In the genomic region with DNA sequence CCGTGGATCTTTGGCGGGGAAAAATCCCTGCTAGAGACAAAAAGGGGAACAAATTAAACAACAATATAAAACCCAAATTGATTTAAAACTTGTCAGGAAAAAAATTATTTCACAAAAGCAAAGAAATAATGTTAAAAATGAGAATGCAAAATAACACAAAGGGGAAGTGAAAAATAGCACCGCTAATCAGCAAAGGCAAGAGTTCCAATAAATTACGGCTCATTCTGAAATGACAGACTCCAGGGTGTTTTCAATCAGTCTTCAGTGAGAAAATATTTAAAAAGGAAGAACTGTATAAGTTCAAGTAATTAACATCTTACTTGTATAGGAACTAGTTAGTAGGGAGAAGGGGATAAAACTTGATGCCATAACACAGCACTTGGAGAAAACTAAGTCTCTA, we compare ENCODE assay signal across 30 cellular contexts.
"Had no signal": no experiment of that assay in that cellular context is flagged by ENCODE, and none has a peak within 500 bp of the region (broad histone marks: within the 10 kb centered on the region; RNA-seq: fewer than 3 reads in every experiment).

No MANE protein-coding gene starts in this region.

- H3K36me3 ChIP-seq: adrenal gland, sigmoid colon, stomach, suprapubic skin, transverse colon had no signal

- H3K27me3 Mint-ChIP-seq: central memory CD8-positive, alpha-beta T cell; natural killer cell treated with Interleukin-12 subunit alpha and Interleukin-12 subunit beta and Interleukin-15 and Interleukin-18, amount 100 ng/mL, for 72 hours; stimulated activated memory B cell treated with anti-CD40 and anti-IgM and Interleukin-4, amounts not matched to agents 10 μg/mL and 1 μg/mL and 100 μg/mL, for 72 hours had no signal

- H3K4me1 Mint-ChIP-seq: activated T-helper 17 cell treated with anti-CD3 and anti-CD28 coated beads, Interleukin-2, amount 50 U/mL, for 72 hours; central memory CD8-positive, alpha-beta T cell; stimulated activated memory B cell treated with anti-CD40 and anti-IgM and Interleukin-4, amounts not matched to agents 10 μg/mL and 1 μg/mL and 100 μg/mL, for 72 hours had no signal

- H3K9me3 Mint-ChIP-seq: activated T-cell treated with anti-CD3 and anti-CD28 coated beads, Interleukin-2, amount 50 U/mL, for 24 hours; activated T-helper 17 cell treated with anti-CD3 and anti-CD28 coated beads, Interleukin-2, amount 50 U/mL, for 72 hours; central memory CD8-positive, alpha-beta T cell; natural killer cell treated with Interleukin-12 subunit alpha and Interleukin-12 subunit beta and Interleukin-15 and Interleukin-18, amount 100 ng/mL, for 72 hours; T-helper 2 cell treated with Interferon-gamma antibody and Interleukin-4, amounts not matched to agents 5 μg/mL and 100 μg/mL, for 36 hours had no signal

- ATAC-seq: activated T-helper 17 cell treated with anti-CD3 and anti-CD28 coated beads, Interleukin-2, amount 50 U/mL, for 72 hours; esophagus mucosa; left lobe of liver; natural killer cell treated with Interleukin-12 subunit alpha and Interleukin-12 subunit beta and Interleukin-15 and Interleukin-18, amount 100 ng/mL, for 72 hours; stimulated activated memory B cell treated with anti-CD40 and anti-IgM and Interleukin-4, amounts not matched to agents 10 μg/mL and 1 μg/mL and 100 μg/mL, for 72 hours had no signal

- H3K4me1 ChIP-seq: adrenal gland, sigmoid colon, suprapubic skin had no signal

- H3K36me3 Mint-ChIP-seq: activated naive CD8-positive, alpha-beta T cell; natural killer cell treated with Interleukin-12 subunit alpha and Interleukin-12 subunit beta and Interleukin-15 and Interleukin-18, amount 100 ng/mL, for 72 hours; stimulated activated memory B cell treated with anti-CD40 and anti-IgM and Interleukin-4, amounts not matched to agents 10 μg/mL and 1 μg/mL and 100 μg/mL, for 72 hours had no signal

- H3K27ac Mint-ChIP-seq: activated naive CD8-positive, alpha-beta T cell; activated T-cell treated with anti-CD3 and anti-CD28 coated beads, Interleukin-2, amount 50 U/mL, for 24 hours; activated T-helper 17 cell treated with anti-CD3 and anti-CD28 coated beads, Interleukin-2, amount 50 U/mL, for 72 hours; natural killer cell treated with Interleukin-12 subunit alpha and Interleukin-12 subunit beta and Interleukin-15 and Interleukin-18, amount 100 ng/mL, for 72 hours; stimulated activated memory B cell treated with anti-CD40 and anti-IgM and Interleukin-4, amounts not matched to agents 10 μg/mL and 1 μg/mL and 100 μg/mL, for 72 hours; T-helper 2 cell treated with Interferon-gamma antibody and Interleukin-4, amounts not matched to agents 5 μg/mL and 100 μg/mL, for 36 hours had no signal

- H3K9me3 ChIP-seq: adrenal gland, sigmoid colon, stomach, suprapubic skin, transverse colon had no signal

- H3K4me2 ChIP-seq: smooth muscle cell had no signal

- DNase-seq: activated CD4-positive, alpha-beta T cell treated with anti-CD3 and anti-CD28 coated beads, Interleukin-2, amount 50 U/mL, for 1 hour; activated CD4-positive, CD25-positive, alpha-beta regulatory T cell treated with anti-CD3 and anti-CD28 coated beads, Interleukin-2, amount 50 U/mL, for 72 hours; activated CD8-positive, alpha-beta memory T cell treated with anti-CD3 and anti-CD28 coated beads, Interleukin-2, amount 50 U/mL, for 4 hours; activated T-cell treated with anti-CD3 and anti-CD28 coated beads, Interleukin-2, amount 50 U/mL, for 24 hours; adrenal gland; effector memory CD4-positive, alpha-beta T cell; foreskin melanocyte; kidney; mammary epithelial cell; midbrain; nucleus accumbens; sigmoid colon; stimulated activated CD4-positive, alpha-beta T cell treated with anti-CD3 and anti-CD28 coated beads, Interleukin-15, amount 100 ng/mL, for 24 hours; stomach; transverse colon had no signal

- H3K27me3 ChIP-seq: adrenal gland, sigmoid colon, stomach, suprapubic skin had no signal

- H3K4me3 Mint-ChIP-seq: activated naive CD8-positive, alpha-beta T cell; activated T-cell treated with anti-CD3 and anti-CD28 coated beads, Interleukin-2, amount 50 U/mL, for 24 hours; activated T-helper 17 cell treated with anti-CD3 and anti-CD28 coated beads, Interleukin-2, amount 50 U/mL, for 72 hours; central memory CD8-positive, alpha-beta T cell; natural killer cell treated with Interleukin-12 subunit alpha and Interleukin-12 subunit beta and Interleukin-15 and Interleukin-18, amount 100 ng/mL, for 72 hours; stimulated activated memory B cell treated with anti-CD40 and anti-IgM and Interleukin-4, amounts not matched to agents 10 μg/mL and 1 μg/mL and 100 μg/mL, for 72 hours; T-helper 2 cell treated with Interferon-gamma antibody and Interleukin-4, amounts not matched to agents 5 μg/mL and 100 μg/mL, for 36 hours had no signal

- FAIRE-seq: astrocyte, colon, endothelial cell of umbilical vein, kidney, urothelium cell line had no signal

- H3K27ac ChIP-seq: adrenal gland, sigmoid colon, stomach, suprapubic skin, transverse colon, VCaP had no signal

- H3K4me3 ChIP-seq: adrenal gland, sigmoid colon, smooth muscle cell, stomach, suprapubic skin, transverse colon had no signal
